In the genomic region with DNA sequence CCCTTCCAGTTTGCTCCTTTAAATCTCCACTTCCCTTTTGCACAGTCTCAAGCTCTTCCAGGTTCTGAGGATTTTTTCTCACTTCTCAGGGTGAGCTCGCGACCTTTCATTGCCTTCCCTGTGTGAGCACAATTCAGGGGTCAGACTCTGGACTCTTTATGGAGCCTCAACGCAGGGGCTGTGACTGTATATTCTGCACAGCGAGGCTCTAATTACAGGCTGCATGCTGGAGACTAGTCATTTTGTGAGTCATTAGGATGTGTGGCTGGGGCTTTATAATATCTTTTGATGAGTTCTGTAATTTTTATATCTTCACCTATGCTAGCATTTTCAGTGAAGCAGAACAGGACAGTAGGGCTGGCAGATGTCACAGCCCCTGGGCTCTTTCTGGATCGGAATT, we compare ENCODE assay signal across 27 cellular contexts.
DNase-seq lines count a peak whose midpoint lies in the region; ATAC-seq and TF ChIP-seq lines count a peak whose summit lies in the region.
"Had no signal": no experiment of that assay in that cellular context is flagged by ENCODE, and none has a peak within 500 bp of the region (broad histone marks: within the 10 kb centered on the region; RNA-seq: fewer than 3 reads in every experiment).

No MANE protein-coding gene starts in this region.

- ATAC-seq in HG02870 (IDR thresholded peaks at IDR 0.05; ENCODE audit: unreplicated experiment): no peak
- ATAC-seq: activated T-cell treated with anti-CD3 and anti-CD28 coated beads, Interleukin-2, amount 50 U/mL, for 4 hours; body of pancreas; left lobe of liver; Right ventricle myocardium inferior had no signal

- H3K27me3 Mint-ChIP-seq in brain: no peaks in the 10 kb centered on the region
- H3K27me3 Mint-ChIP-seq: activated CD4-positive, alpha-beta T cell treated with anti-CD3 and anti-CD28 coated beads, Interleukin-2, amount 10 ng/mL, durations not matched to agents 7 days and 5 days had no signal

- no peak for TF ChIP-seq CTCF in brain (conservative IDR thresholded peaks at IDR 0.05)

- H3K4me1 Mint-ChIP-seq in brain: peaks cover 51% of the 10 kb centered on the region
- H3K4me1 Mint-ChIP-seq: activated B cell treated with CpG ODN at 0.5 μM for 24 hours; activated CD4-positive, alpha-beta T cell treated with anti-CD3 and anti-CD28 coated beads, Interleukin-2, amount 10 ng/mL, durations not matched to agents 7 days and 5 days; CD4-positive, CD25-positive, alpha-beta regulatory T cell; immature natural killer cell had no signal

- DNase-seq in NCI-H1417 (lab: John Stamatoyannopoulos, UW) (peak in 2 of 3 experiments; percentile 57 to 80), NCI-H1417 treated with DMSO at 0.1 percent for 48 hours (lab: John Stamatoyannopoulos, UW) (no peak), NCI-H2227 (lab: John Stamatoyannopoulos, UW; ENCODE audit: unreplicated experiment) (peak; percentile 91), foreskin melanocyte (no peak), 8988T (no peak), germinal center (ENCODE audit: low spot score) (no peak)
- DNase-seq: activated B cell treated with CpG ODN at 0.5 μM for 24 hours; activated CD4-positive, alpha-beta T cell treated with anti-CD3 and anti-CD28 coated beads, Interleukin-2, amount 10 ng/mL, durations not matched to agents 7 days and 5 days; activated gamma-delta T cell treated with Interleukin-2 at 50 U/mL for 16 hours; activated T-cell treated with anti-CD3 and anti-CD28 coated beads, Interleukin-2, amount 50 U/mL, for 4 hours; body of pancreas; CD4-positive, CD25-positive, alpha-beta regulatory T cell; cerebellar nuclear complex; immature natural killer cell; Kasumi-1; NCI-H187; NCI-H2171; NCI-H510A treated with DMSO at 0.1 percent for 48 hours; OCI-M1; SK-N-SH; stimulated activated CD4-positive, alpha-beta T cell treated with anti-CD3 and anti-CD28 coated beads, Interleukin-4, amount 100 ng/mL, for 24 hours; trophoblast cell had no signal

- no peaks in the 10 kb centered on the region for H3K9me3 Mint-ChIP-seq in brain
- H3K9me3 Mint-ChIP-seq: activated B cell treated with CpG ODN at 0.5 μM for 24 hours; activated CD4-positive, alpha-beta T cell treated with anti-CD3 and anti-CD28 coated beads, Interleukin-2, amount 10 ng/mL, durations not matched to agents 7 days and 5 days; activated T-cell treated with anti-CD3 and anti-CD28 coated beads, Interleukin-2, amount 50 U/mL, for 4 hours; immature natural killer cell; nephron had no signal

- H3K4me3 Mint-ChIP-seq in brain: peak overlapping the region in 2 of 5 experiments; percentile 32 to 44
- H3K4me3 Mint-ChIP-seq: activated B cell treated with CpG ODN at 0.5 μM for 24 hours; activated CD4-positive, alpha-beta T cell treated with anti-CD3 and anti-CD28 coated beads, Interleukin-2, amount 10 ng/mL, durations not matched to agents 7 days and 5 days; activated T-cell treated with anti-CD3 and anti-CD28 coated beads, Interleukin-2, amount 50 U/mL, for 4 hours; CD4-positive, CD25-positive, alpha-beta regulatory T cell; immature natural killer cell; nephron had no signal

- peak overlapping the region in 4 of 5 experiments; percentile 1 to 93 (median 32) for H3K27ac Mint-ChIP-seq in brain
- H3K27ac Mint-ChIP-seq: activated B cell treated with CpG ODN at 0.5 μM for 24 hours; activated CD4-positive, alpha-beta T cell treated with anti-CD3 and anti-CD28 coated beads, Interleukin-2, amount 10 ng/mL, durations not matched to agents 7 days and 5 days; CD4-positive, CD25-positive, alpha-beta regulatory T cell; immature natural killer cell had no signal

- no peaks in the 10 kb centered on the region for H3K36me3 Mint-ChIP-seq in brain
- H3K36me3 Mint-ChIP-seq: CD4-positive, CD25-positive, alpha-beta regulatory T cell; immature natural killer cell had no signal

Comparison
In these comparisons a context has a peak if more than half of its experiments do, and no peak if none do; other contexts are left out.
1. DNase-seq: peak in NCI-H1417 (2 of 3) and NCI-H2227 (single experiment); none in NCI-H1417 treated with DMSO at 0.1 percent for 48 hours (single experiment), foreskin melanocyte (single experiment), 8988T (single experiment) and germinal center (single experiment).